ENCODE assay signal across 13 cellular contexts in genomic region chr3:49416867-49417266, GRCh38. TPM values are rescaled to one million over a fixed set of nuclear protein-coding genes. Genes with fewer than 3 reads are reported as not detected.
A peak's percentile ranks its signal among the peaks of the same experiment; 100 is the strongest.
DNase-seq lines count a peak whose midpoint lies in the region; ATAC-seq and TF ChIP-seq lines count a peak whose summit lies in the region.
"Had no signal": no experiment of that assay in that cellular context is flagged by ENCODE, and none has a peak within 500 bp of the region (broad histone marks: within the 10 kb centered on the region; RNA-seq: fewer than 3 reads in every experiment).

No MANE protein-coding gene starts in this region.

- peaks cover 0 to 59% (median 9%) of the 10 kb centered on the region in 6 donors for H3K36me3 ChIP-seq in spleen

- H3K27ac Mint-ChIP-seq in activated CD8-positive, alpha-beta memory T cell treated with anti-CD3 and anti-CD28 coated beads, Interleukin-2, amount 10 ng/mL, durations not matched to agents 7 days and 5 days = peak overlapping the region; percentile 97
- peak overlapping the region; percentile 93 to 96 for H3K27ac Mint-ChIP-seq in T-cell

- peaks cover 66% of the 10 kb centered on the region for H3K4me1 Mint-ChIP-seq in activated CD8-positive, alpha-beta memory T cell treated with anti-CD3 and anti-CD28 coated beads, Interleukin-2, amount 10 ng/mL, durations not matched to agents 7 days and 5 days
- peaks cover 59 to 79% (median 64%) of the 10 kb centered on the region in 3 donors for H3K4me1 Mint-ChIP-seq in T-cell

- no peak for DNase-seq in activated CD8-positive, alpha-beta memory T cell treated with anti-CD3 and anti-CD28 coated beads, Interleukin-2, amount 10 ng/mL, durations not matched to agents 7 days and 5 days
- no peak for DNase-seq in activated CD8-positive, alpha-beta memory T cell treated with anti-CD3 and anti-CD28 coated beads for 24 hours
- DNase-seq in T-cell (no peak), epithelial cell of prostate (ENCODE audit: low read depth, low spot score) (no peak), spleen (peak; percentile 55), DMS53 treated with DMSO at 0.1 percent for 48 hours (lab: John Stamatoyannopoulos, UW; ENCODE audit: unreplicated experiment) (no peak), SW 1271 (lab: John Stamatoyannopoulos, UW) (no peak)
- DNase-seq: activated effector memory CD4-positive, alpha-beta T cell treated with anti-CD3 and anti-CD28 coated beads, Interleukin-2, amount 50 U/mL, for 16 hours; NCI-H1930 had no signal

- ATAC-seq in activated CD8-positive, alpha-beta memory T cell treated with anti-CD3 and anti-CD28 coated beads, Interleukin-2, amount 10 ng/mL, durations not matched to agents 7 days and 5 days = no peak
- ATAC-seq in T-cell (replicated peaks in 1 of 4) = no peak
- ATAC-seq in GM21367 (IDR thresholded peaks at IDR 0.05; ENCODE audit: unreplicated experiment) = no peak
- ATAC-seq: HepG2 had no signal

- no peaks in the 10 kb centered on the region for H3K27me3 ChIP-seq in spleen (replicated peaks in 1 of 7)

- peak overlapping the region in 1 of 8 donors; percentile 50 for H3K4me3 ChIP-seq in spleen
- H3K4me3 ChIP-seq: mucosa of descending colon, smooth muscle cell had no signal

- H3K36me3 Mint-ChIP-seq in activated CD8-positive, alpha-beta memory T cell treated with anti-CD3 and anti-CD28 coated beads, Interleukin-2, amount 10 ng/mL, durations not matched to agents 7 days and 5 days = peaks cover 37% of the 10 kb centered on the region
- peaks cover 9% of the 10 kb centered on the region for H3K36me3 Mint-ChIP-seq in T-cell

- intact Hi-C loops in spleen (cut with DNase I; ENCODE audit: low total_unique reads) = no loop called here

- H3K27me3 Mint-ChIP-seq in activated CD8-positive, alpha-beta memory T cell treated with anti-CD3 and anti-CD28 coated beads, Interleukin-2, amount 10 ng/mL, durations not matched to agents 7 days and 5 days = no peaks in the 10 kb centered on the region
- H3K27me3 Mint-ChIP-seq in T-cell = no peaks in the 10 kb centered on the region

- no peak for TF ChIP-seq CTCF in spleen (IDR thresholded peaks at IDR 0.05 in 8 of 11, conservative IDR thresholded peaks at IDR 0.05 in 3 of 11)

- no peaks in the 10 kb centered on the region for H3K9me3 Mint-ChIP-seq in activated CD8-positive, alpha-beta memory T cell treated with anti-CD3 and anti-CD28 coated beads, Interleukin-2, amount 10 ng/mL, durations not matched to agents 7 days and 5 days (ENCODE audit: low read depth)
- no peaks in the 10 kb centered on the region for H3K9me3 Mint-ChIP-seq in T-cell

- no peak for TF ChIP-seq POLR2A in spleen (IDR thresholded peaks at IDR 0.05)

- H3K27ac ChIP-seq in epithelial cell of prostate = peak overlapping the region; percentile 13
- peak overlapping the region; percentile 61 to 100 (median 86) for H3K27ac ChIP-seq in spleen

- peaks cover 40 to 81% (median 58%) of the 10 kb centered on the region in 6 donors for H3K4me1 ChIP-seq in spleen

- POLR2A ChIA-PET in T-cell (lab: Charles Lee) = interaction anchor here in 1 of 2 donors (1.6 to 2.7 kb wide), 2 partner anchors 32 to 77 kb away, joined by 3 to 10 read pairs; partner anchors contain the start of gene USP4

- H3K9me3 ChIP-seq in spleen = no peaks in the 10 kb centered on the region
- H3K9me3 ChIP-seq: mucosa of descending colon had no signal

- H3K4me3 Mint-ChIP-seq in activated CD8-positive, alpha-beta memory T cell treated with anti-CD3 and anti-CD28 coated beads, Interleukin-2, amount 10 ng/mL, durations not matched to agents 7 days and 5 days = peak overlapping the region; percentile 54
- H3K4me3 Mint-ChIP-seq in T-cell = peak overlapping the region; percentile 23 to 85 (median 62)

- CTCF ChIA-PET in activated CD8-positive, alpha-beta memory T cell treated with anti-CD3 and anti-CD28 coated beads, Interleukin-2, amount 10 ng/mL, durations not matched to agents 7 days and 5 days (lab: Charles Lee) = interaction anchor here (0.7 to 4.2 kb wide), 11 partner anchors 9 to 255 kb away, joined by 3 to 43 read pairs (median 4); partner anchors contain the start of gene NICN1
- CTCF ChIA-PET in T-cell (lab: Charles Lee) = interaction anchor here in 1 of 2 donors (0.6 to 3.3 kb wide), 5 partner anchors 28 to 420 kb away, joined by 3 to 33 read pairs (median 15); partner anchors contain the start of gene USP4

- WGBS in spleen, 5 donors = 91 to 97% (median 93%) methylated on average over 2 of the region's 2 CpGs

RNA-seq across cellular contexts. Expression of gene TCTA, which starts 4.6 kb away (rescaled TPM):
- total RNA-seq in activated CD8-positive, alpha-beta memory T cell treated with anti-CD3 and anti-CD28 coated beads, Interleukin-2, amount 10 ng/mL, durations not matched to agents 7 days and 5 days = 10 to 100 TPM; 27.7 to 28.0 TPM
- total RNA-seq in T-cell (10 to 100 TPM; 22.8 to 38.2 (median 34.3) TPM), spleen (10 to 100 TPM; 22.1 to 39.4 (median 28.6) TPM)
- polyA plus RNA-seq in spleen = 10 to 100 TPM; 18.2 to 27.4 (median 25.4) TPM

RNA-seq across cellular contexts. Expression of gene RHOA, which starts 5.1 kb away (rescaled TPM):
- 100 to 1,000 TPM; 439 to 539 TPM for total RNA-seq in activated CD8-positive, alpha-beta memory T cell treated with anti-CD3 and anti-CD28 coated beads, Interleukin-2, amount 10 ng/mL, durations not matched to agents 7 days and 5 days
- total RNA-seq in T-cell = 100 to 1,000 TPM; 247 to 279 (median 269) TPM
- total RNA-seq in spleen = 100 to 1,000 TPM; 452 to 693 (median 522) TPM
- 100 to 1,000 TPM; 226 to 346 (median 297) TPM for polyA plus RNA-seq in spleen

RNA-seq across cellular contexts. Expression of gene AMT, which starts 5.4 kb away (rescaled TPM):
- total RNA-seq in activated CD8-positive, alpha-beta memory T cell treated with anti-CD3 and anti-CD28 coated beads, Interleukin-2, amount 10 ng/mL, durations not matched to agents 7 days and 5 days = 1 to 10 TPM; 3.2 to 6.9 TPM
- total RNA-seq in T-cell (10 to 100 TPM in 4 of 5 donors, 1 to 10 TPM in 1; 9.6 to 14.1 (median 11.1) TPM), spleen (10 to 100 TPM in 3 of 7 donors, 1 to 10 TPM in 4; 4.2 to 15.5 (median 7.0) TPM)
- polyA plus RNA-seq in spleen = 10 to 100 TPM; 13.0 to 35.0 (median 32.9) TPM

RNA-seq across cellular contexts. Expression of gene NICN1, which starts 12.3 kb away (rescaled TPM):
- 10 to 100 TPM; 23.9 to 29.0 TPM for total RNA-seq in activated CD8-positive, alpha-beta memory T cell treated with anti-CD3 and anti-CD28 coated beads, Interleukin-2, amount 10 ng/mL, durations not matched to agents 7 days and 5 days
- total RNA-seq in T-cell (10 to 100 TPM; 17.5 to 26.1 (median 24.1) TPM), spleen (10 to 100 TPM; 10.9 to 27.7 (median 17.9) TPM)
- 10 to 100 TPM in 1 of 3 donors, 1 to 10 TPM in 2; 6.2 to 10.6 (median 9.6) TPM for polyA plus RNA-seq in spleen

RNA-seq across cellular contexts. Expression of gene DAG1, which starts 53.2 kb away (rescaled TPM):
- total RNA-seq in activated CD8-positive, alpha-beta memory T cell treated with anti-CD3 and anti-CD28 coated beads, Interleukin-2, amount 10 ng/mL, durations not matched to agents 7 days and 5 days = 10 to 100 TPM; 17.6 to 17.9 TPM
- 10 to 100 TPM; 16.5 to 19.4 (median 18.1) TPM for total RNA-seq in T-cell
- total RNA-seq in spleen = 10 to 100 TPM; 24.9 to 42.7 (median 31.0) TPM
- 1 to 10 TPM; 3.0 to 8.9 (median 6.3) TPM for polyA plus RNA-seq in spleen
